9 cellular contexts compared by ENCODE assay signal in the genomic region with DNA sequence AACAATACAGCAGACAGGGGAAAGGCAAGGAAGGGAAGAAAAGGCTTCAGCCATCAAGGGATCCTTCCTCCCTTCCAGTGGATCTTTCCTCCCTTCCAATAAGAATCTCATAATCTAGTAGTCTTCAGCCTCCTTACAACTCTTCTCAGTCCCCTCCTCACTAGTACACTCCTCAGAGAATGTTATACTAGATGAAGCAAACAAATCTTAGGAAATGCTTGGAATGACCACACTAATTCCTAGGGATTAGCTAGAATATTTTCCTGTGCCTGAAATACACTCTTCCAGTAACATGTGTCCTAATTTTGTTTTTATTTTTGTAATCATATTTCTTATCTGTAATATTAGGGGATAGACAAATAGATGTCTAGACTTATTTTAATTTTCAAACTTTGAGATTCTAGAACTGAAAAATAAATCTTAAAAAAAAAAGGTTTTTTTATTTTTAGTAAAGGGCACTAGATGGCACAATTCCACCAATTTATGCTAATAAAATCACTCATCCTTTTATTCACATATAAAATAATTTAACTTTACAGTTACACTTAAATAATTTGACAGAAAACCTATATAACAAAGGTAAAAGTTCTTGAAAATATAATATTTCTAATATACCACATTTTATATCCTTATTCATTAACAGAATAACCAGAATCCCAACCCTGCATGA. TPM values are rescaled to one million over a fixed set of nuclear protein-coding genes. Genes with fewer than 3 reads are reported as not detected.
DNase-seq lines count a peak whose midpoint lies in the region; ATAC-seq, FAIRE-seq and TF ChIP-seq lines count a peak whose summit lies in the region.
"Had no signal": no experiment of that assay in that cellular context is flagged by ENCODE, and none has a peak within 500 bp of the region (broad histone marks: within the 10 kb centered on the region; RNA-seq: fewer than 3 reads in every experiment).

No MANE protein-coding gene starts in this region.

- H3K27me3 ChIP-seq in neural cell (ENCODE audit: insufficient read depth, low read depth, low read length), result no peaks in the 10 kb centered on the region

- TF ChIP-seq CTCF in NB4 (IDR thresholded peaks at IDR 0.05; ENCODE audit: low read depth, low read length), result no peak
- TF ChIP-seq CTCF in neural cell (IDR thresholded peaks at IDR 0.05; ENCODE audit: poor library complexity, severe bottlenecking), result peak; percentile 57

- H2AFZ ChIP-seq in neural cell (ENCODE audit: low read depth, low read length), result no peak overlapping the region

- H3K79me2 ChIP-seq in neural cell (replicated peaks; ENCODE audit: insufficient read depth, low read length), result no peaks in the 10 kb centered on the region

- H3F3A ChIP-seq in neural cell (ENCODE audit: insufficient read depth, low read length, poor library complexity, severe bottlenecking), result no peaks in the 10 kb centered on the region

- no peaks in the 10 kb centered on the region for H3K9me2 ChIP-seq in neural cell (ENCODE audit: insufficient read depth, low read length)

- TF ChIP-seq RAD21 in neural cell (conservative IDR thresholded peaks at IDR 0.05), result peak; percentile 66

- peak; percentile 2 for DNase-seq in DMS53 treated with DMSO at 0.1 percent for 48 hours (lab: John Stamatoyannopoulos, UW; ENCODE audit: unreplicated experiment)
- DNase-seq in NB4 (ENCODE audit: low read depth), result peak; percentile 8
- DNase-seq: NCI-H1092 had no signal

- no peak overlapping the region for H3K9ac ChIP-seq in neural cell (ENCODE audit: low read length)

- H3K27ac ChIP-seq in neural cell (ENCODE audit: low read length), result no peak overlapping the region

- no peaks in the 10 kb centered on the region for H3K9me3 ChIP-seq in neural cell (ENCODE audit: low read length)

- ATAC-seq in GM19463 (IDR thresholded peaks at IDR 0.05; ENCODE audit: unreplicated experiment) (no peak), GM18502 (IDR thresholded peaks at IDR 0.05; ENCODE audit: poor library complexity, unreplicated experiment) (no peak), HG02642 (IDR thresholded peaks at IDR 0.05; ENCODE audit: poor library complexity, unreplicated experiment) (no peak)
- ATAC-seq: activated CD4-positive, CD25-positive, alpha-beta regulatory T cell treated with anti-CD3 and anti-CD28 coated beads, Interleukin-2, amount 50 U/mL, for 24 hours had no signal

- no peak for TF ChIP-seq POLR2A in NB4 (IDR thresholded peaks at IDR 0.05; ENCODE audit: extremely low read depth, insufficient read length)

- TF ChIP-seq EP300 in neural cell (conservative IDR thresholded peaks at IDR 0.05; ENCODE audit: poor library complexity, severe bottlenecking), result no peak

- FAIRE-seq in colon (lab: Jason Lieb, UNC), result peak; percentile 62

- no peaks in the 10 kb centered on the region for H4K20me1 ChIP-seq in neural cell (ENCODE audit: insufficient read depth)

- H3K4me3 ChIP-seq in NB4 (ENCODE audit: low read depth, low read length), result no peak overlapping the region
- no peak overlapping the region for H3K4me3 ChIP-seq in neural cell (ENCODE audit: low read length)

- no peaks in the 10 kb centered on the region for H3K36me3 ChIP-seq in neural cell (ENCODE audit: insufficient read depth, low read length)

- no peak overlapping the region for H3K4me2 ChIP-seq in neural cell (ENCODE audit: low read length)

TF ChIP-seq in neural cell, 6 proteins besides CTCF, POLR2A, EP300 and RAD21:
- no peak for TF ChIP-seq MXI1 (conservative IDR thresholded peaks at IDR 0.05; ENCODE audit: poor library complexity, severe bottlenecking)
- TF ChIP-seq EZH2 (IDR thresholded peaks at IDR 0.05; ENCODE audit: borderline replicate concordance, insufficient read depth, low read length, poor library complexity, severe bottlenecking), result no peak
- peak; percentile 64 for TF ChIP-seq SMC3 (conservative IDR thresholded peaks at IDR 0.05; ENCODE audit: poor library complexity)
- TF ChIP-seq, protein P1, sequence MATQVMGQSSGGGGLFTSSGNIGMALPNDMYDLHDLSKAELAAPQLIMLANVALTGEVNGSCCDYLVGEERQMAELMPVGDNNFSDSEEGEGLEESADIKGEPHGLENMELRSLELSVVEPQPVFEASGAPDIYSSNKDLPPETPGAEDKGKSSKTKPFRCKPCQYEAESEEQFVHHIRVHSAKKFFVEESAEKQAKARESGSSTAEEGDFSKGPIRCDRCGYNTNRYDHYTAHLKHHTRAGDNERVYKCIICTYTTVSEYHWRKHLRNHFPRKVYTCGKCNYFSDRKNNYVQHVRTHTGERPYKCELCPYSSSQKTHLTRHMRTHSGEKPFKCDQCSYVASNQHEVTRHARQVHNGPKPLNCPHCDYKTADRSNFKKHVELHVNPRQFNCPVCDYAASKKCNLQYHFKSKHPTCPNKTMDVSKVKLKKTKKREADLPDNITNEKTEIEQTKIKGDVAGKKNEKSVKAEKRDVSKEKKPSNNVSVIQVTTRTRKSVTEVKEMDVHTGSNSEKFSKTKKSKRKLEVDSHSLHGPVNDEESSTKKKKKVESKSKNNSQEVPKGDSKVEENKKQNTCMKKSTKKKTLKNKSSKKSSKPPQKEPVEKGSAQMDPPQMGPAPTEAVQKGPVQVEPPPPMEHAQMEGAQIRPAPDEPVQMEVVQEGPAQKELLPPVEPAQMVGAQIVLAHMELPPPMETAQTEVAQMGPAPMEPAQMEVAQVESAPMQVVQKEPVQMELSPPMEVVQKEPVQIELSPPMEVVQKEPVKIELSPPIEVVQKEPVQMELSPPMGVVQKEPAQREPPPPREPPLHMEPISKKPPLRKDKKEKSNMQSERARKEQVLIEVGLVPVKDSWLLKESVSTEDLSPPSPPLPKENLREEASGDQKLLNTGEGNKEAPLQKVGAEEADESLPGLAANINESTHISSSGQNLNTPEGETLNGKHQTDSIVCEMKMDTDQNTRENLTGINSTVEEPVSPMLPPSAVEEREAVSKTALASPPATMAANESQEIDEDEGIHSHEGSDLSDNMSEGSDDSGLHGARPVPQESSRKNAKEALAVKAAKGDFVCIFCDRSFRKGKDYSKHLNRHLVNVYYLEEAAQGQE (IDR thresholded peaks at IDR 0.05; ENCODE audit: borderline replicate concordance), result no peak
- no peak for TF ChIP-seq TAF1 (IDR thresholded peaks at IDR 0.05; ENCODE audit: low read depth)
- TF ChIP-seq POLR2AphosphoS5 (IDR thresholded peaks at IDR 0.05), result no peak
TF ChIP-seq in neural cell: peak in this region for 1.

RNA-seq across cellular contexts. Expression of gene STPG2, which starts 7.0 kb away (rescaled TPM):
- polyA plus RNA-seq in neural cell, result not detected in 2 replicates
- polyA minus RNA-seq in neural cell, result 1.3 and 2.2 TPM in 2 replicates
